In the genomic region with DNA sequence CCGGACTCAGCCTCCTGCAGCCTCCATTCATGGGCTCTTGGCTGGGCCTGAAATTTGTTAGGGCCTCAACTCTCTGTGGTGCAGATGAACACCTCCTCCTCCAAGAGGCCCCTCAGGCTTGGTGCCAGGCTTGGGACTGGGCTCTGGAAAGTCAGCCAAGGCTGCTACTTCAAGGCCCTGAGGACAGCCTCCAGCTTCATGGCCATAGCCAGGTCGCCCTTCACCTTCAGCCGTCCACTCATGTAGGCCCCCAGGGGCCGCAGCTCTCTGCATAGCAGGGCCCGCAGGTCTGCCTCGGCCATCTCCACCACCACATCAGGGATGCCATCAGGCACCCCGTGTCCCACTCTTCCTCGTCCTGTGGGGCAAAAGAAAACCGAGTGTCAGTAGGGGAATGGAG, we compare ENCODE assay signal across 9 cellular contexts. TPM values are rescaled to one million over a fixed set of nuclear protein-coding genes. Genes with fewer than 3 reads are reported as not detected.
DNase-seq lines count a peak whose midpoint lies in the region; ATAC-seq and TF ChIP-seq lines count a peak whose summit lies in the region.
"Had no signal": no experiment of that assay in that cellular context is flagged by ENCODE, and none has a peak within 500 bp of the region (broad histone marks: within the 10 kb centered on the region; RNA-seq: fewer than 3 reads in every experiment).

No MANE protein-coding gene starts in this region.

- H3K9me3 ChIP-seq in hepatocyte (ENCODE audit: low read depth): no peaks in the 10 kb centered on the region
- no peaks in the 10 kb centered on the region for H3K9me3 ChIP-seq in smooth muscle cell (replicated peaks; ENCODE audit: low read depth)

- H3K4me3 ChIP-seq in hepatocyte: no peak overlapping the region
- H3K4me3 ChIP-seq in smooth muscle cell: no peak overlapping the region

- ATAC-seq in activated B cell treated with CpG ODN at 0.5 μM for 24 hours (ENCODE audit: low read depth) (no peak), HG03520 (IDR thresholded peaks at IDR 0.05; ENCODE audit: unreplicated experiment) (no peak)
- ATAC-seq in stimulated activated naive CD8-positive, alpha-beta T cell treated with anti-CD3 and anti-CD28 coated beads, Interleukin-15, amount 100 ng/mL, for 72 hours: no peak

- H2AFZ ChIP-seq in hepatocyte: no peak overlapping the region
- H2AFZ ChIP-seq in smooth muscle cell (ENCODE audit: low read depth): no peak overlapping the region

- H3K79me2 ChIP-seq in hepatocyte (no peaks in the 10 kb centered on the region), smooth muscle cell (ENCODE audit: low read depth) (no peaks in the 10 kb centered on the region)

- intact Hi-C loops in activated B cell treated with CpG ODN at 0.5 μM for 24 hours (cut with micrococcal nuclease): no loop called here

- H3K4me3 Mint-ChIP-seq in HFFc6 (no peak overlapping the region), activated B cell treated with CpG ODN at 0.5 μM for 24 hours (no peak overlapping the region)
- no peak overlapping the region for H3K4me3 Mint-ChIP-seq in stimulated activated naive CD8-positive, alpha-beta T cell treated with anti-CD3 and anti-CD28 coated beads, Interleukin-15, amount 100 ng/mL, for 72 hours

- peak overlapping the region; percentile 98 for H3K27ac ChIP-seq in hepatocyte
- peak overlapping the region; percentile 86 for H3K27ac ChIP-seq in smooth muscle cell (ENCODE audit: low read depth)

- TF ChIP-seq CTCF in HFFc6 (IDR thresholded peaks at IDR 0.05) (no peak), activated B cell treated with CpG ODN at 0.5 μM for 24 hours (IDR thresholded peaks at IDR 0.05) (no peak), hepatocyte (IDR thresholded peaks at IDR 0.05; ENCODE audit: poor library complexity) (no peak), smooth muscle cell (IDR thresholded peaks at IDR 0.05; ENCODE audit: borderline replicate concordance, insufficient read depth, poor library complexity, severe bottlenecking) (no peak)

- H3K27me3 ChIP-seq in hepatocyte: no peaks in the 10 kb centered on the region
- no peaks in the 10 kb centered on the region for H3K27me3 ChIP-seq in smooth muscle cell (ENCODE audit: low read depth)

- no peaks in the 10 kb centered on the region for H3K9me3 Mint-ChIP-seq in HFFc6
- no peaks in the 10 kb centered on the region for H3K9me3 Mint-ChIP-seq in activated B cell treated with CpG ODN at 0.5 μM for 24 hours
- H3K9me3 Mint-ChIP-seq in stimulated activated naive CD8-positive, alpha-beta T cell treated with anti-CD3 and anti-CD28 coated beads, Interleukin-15, amount 100 ng/mL, for 72 hours: no peaks in the 10 kb centered on the region

- H3K4me2 ChIP-seq in hepatocyte: peak overlapping the region; percentile 72
- peak overlapping the region; percentile 81 for H3K4me2 ChIP-seq in smooth muscle cell

- WGBS in hepatocyte (ENCODE audit: low lambda C conversion rate, missing lambda C conversion rate): 95% methylated on average over 9 of the region's 9 CpGs
- 98% methylated on average over 9 of the region's 9 CpGs for WGBS in smooth muscle cell (ENCODE audit: low lambda C conversion rate)

- H3F3A ChIP-seq in smooth muscle cell (ENCODE audit: low read depth): peaks cover 7% of the 10 kb centered on the region

- H3K27me3 Mint-ChIP-seq in HFFc6 (ENCODE audit: insufficient read depth) (peaks cover 1% of the 10 kb centered on the region), activated B cell treated with CpG ODN at 0.5 μM for 24 hours (no peaks in the 10 kb centered on the region)
- H3K27me3 Mint-ChIP-seq in stimulated activated naive CD8-positive, alpha-beta T cell treated with anti-CD3 and anti-CD28 coated beads, Interleukin-15, amount 100 ng/mL, for 72 hours: no peaks in the 10 kb centered on the region

- H3K4me1 Mint-ChIP-seq in HFFc6 (ENCODE audit: low read depth) (peaks cover 78% of the 10 kb centered on the region), activated B cell treated with CpG ODN at 0.5 μM for 24 hours (peaks cover 75% of the 10 kb centered on the region)
- peaks cover 86% of the 10 kb centered on the region for H3K4me1 Mint-ChIP-seq in stimulated activated naive CD8-positive, alpha-beta T cell treated with anti-CD3 and anti-CD28 coated beads, Interleukin-15, amount 100 ng/mL, for 72 hours

- POLR2A ChIA-PET in activated B cell treated with CpG ODN at 0.5 μM for 24 hours (lab: Charles Lee): interaction anchor here (2.5 kb wide), 1 partner anchor 11 kb away, joined by 11 read pairs; the partner anchor contains the start of gene PML

- peak overlapping the region; percentile 97 for H3K27ac Mint-ChIP-seq in HFFc6
- peak overlapping the region; percentile 76 for H3K27ac Mint-ChIP-seq in activated B cell treated with CpG ODN at 0.5 μM for 24 hours
- no peak overlapping the region for H3K27ac Mint-ChIP-seq in stimulated activated naive CD8-positive, alpha-beta T cell treated with anti-CD3 and anti-CD28 coated beads, Interleukin-15, amount 100 ng/mL, for 72 hours

- CTCF ChIA-PET in activated B cell treated with CpG ODN at 0.5 μM for 24 hours (lab: Charles Lee): interaction anchor here (1.5 to 2.4 kb wide), 2 partner anchors 10 kb away, joined by 3 to 10 read pairs; partner anchors contain the start of gene PML

- H3K9me2 ChIP-seq in hepatocyte (replicated peaks; ENCODE audit: insufficient read depth): no peaks in the 10 kb centered on the region

- no peak overlapping the region for H3K9ac ChIP-seq in smooth muscle cell (ENCODE audit: low read depth)

- no peak for DNase-seq in HFFc6
- no peak for DNase-seq in activated B cell treated with CpG ODN at 0.5 μM for 24 hours
- no peak for DNase-seq in hepatocyte (ENCODE audit: low spot score)
- no peak for DNase-seq in smooth muscle cell (lab: John Stamatoyannopoulos, UW; ENCODE audit: unreplicated experiment)
- no peak for DNase-seq in LoVo (ENCODE audit: low spot score)
- DNase-seq in stimulated activated naive CD8-positive, alpha-beta T cell treated with anti-CD3 and anti-CD28 coated beads, Interleukin-15, amount 100 ng/mL, for 72 hours: no peak
- DNase-seq: islet precursor cell; NK-92 treated with Interleukin-12 subunit alpha and Interleukin-12 subunit beta, amount 100 ng/mL, for 24 hours had no signal

- peaks cover 8% of the 10 kb centered on the region; the same call in 1 of the 2 replicates for H3K36me3 Mint-ChIP-seq in HFFc6 (ENCODE audit: low read depth)
- H3K36me3 Mint-ChIP-seq in activated B cell treated with CpG ODN at 0.5 μM for 24 hours (ENCODE audit: low read depth): peaks cover 5% of the 10 kb centered on the region

- H3K36me3 ChIP-seq in hepatocyte (replicated peaks; ENCODE audit: insufficient read depth, low read depth) (no peaks in the 10 kb centered on the region), smooth muscle cell (ENCODE audit: low read depth) (no peaks in the 10 kb centered on the region)

- H4K20me1 ChIP-seq in hepatocyte (ENCODE audit: insufficient read depth, poor library complexity, severe bottlenecking) (no peaks in the 10 kb centered on the region), smooth muscle cell (ENCODE audit: low read depth) (no peaks in the 10 kb centered on the region)

- H3K4me1 ChIP-seq in hepatocyte (ENCODE audit: insufficient read depth) (peaks cover 39% of the 10 kb centered on the region), smooth muscle cell (ENCODE audit: low read depth) (no peaks in the 10 kb centered on the region)

RNA-seq across cellular contexts. Expression of gene STOML1, which starts 8.3 kb away (rescaled TPM):
- total RNA-seq in HFFc6 (2021; fragmentation: NEBNext Ultra II Directional; extraction: Animal tissue kit (Norgen Biotek cat#: 25700)): 10 to 100 TPM; 21.4 to 30.6 (median 24.7) TPM
- total RNA-seq in activated B cell treated with CpG ODN at 0.5 μM for 24 hours (8.9 and 10.6 TPM in 2 replicates), hepatocyte (10.3 and 14.2 TPM in 2 replicates), smooth muscle cell (9.3 and 12.4 TPM in 2 replicates)
- polyA plus RNA-seq in hepatocyte (19.8 and 21.0 TPM in 2 replicates), smooth muscle cell (23.7 and 27.5 TPM in 2 replicates)

RNA-seq across cellular contexts. Expression of gene PML, which starts 10.7 kb away (rescaled TPM):
- total RNA-seq in HFFc6 (2021; fragmentation: NEBNext Ultra II Directional; extraction: Animal tissue kit (Norgen Biotek cat#: 25700)): 10 to 100 TPM; 45.2 to 51.8 (median 47.5) TPM
- total RNA-seq in activated B cell treated with CpG ODN at 0.5 μM for 24 hours (58.1 and 62.4 TPM in 2 replicates), hepatocyte (9.7 and 15.7 TPM in 2 replicates), smooth muscle cell (21.6 and 34.1 TPM in 2 replicates)
- polyA plus RNA-seq in hepatocyte (29.9 and 38.8 TPM in 2 replicates), smooth muscle cell (33.7 and 39.4 TPM in 2 replicates)

RNA-seq across cellular contexts. Expression of gene LOXL1, which starts 57.5 kb away (rescaled TPM):
- total RNA-seq in HFFc6 (2021; fragmentation: NEBNext Ultra II Directional; extraction: Animal tissue kit (Norgen Biotek cat#: 25700)): 100 to 1,000 TPM; 235 to 309 (median 288) TPM
- total RNA-seq in activated B cell treated with CpG ODN at 0.5 μM for 24 hours (0.61 and 1.1 TPM in 2 replicates), hepatocyte (35.6 and 44.5 TPM in 2 replicates), smooth muscle cell (239 and 252 TPM in 2 replicates)
- polyA plus RNA-seq in hepatocyte (96.9 and 136 TPM in 2 replicates), smooth muscle cell (736 and 899 TPM in 2 replicates)

Comparison
In these comparisons a context has a peak if more than half of its experiments do, and no peak if none do; other contexts are left out.
1. H3K27ac Mint-ChIP-seq: peak in HFFc6 (single experiment) and activated B cell treated with CpG ODN at 0.5 μM for 24 hours (single experiment); none in stimulated activated naive CD8-positive, alpha-beta T cell treated with anti-CD3 and anti-CD28 coated beads, Interleukin-15, amount 100 ng/mL, for 72 hours (0 of 2).
2. RNA of gene LOXL1, which starts 57.5 kb away (total RNA-seq): 235 to 309 TPM in HFFc6, 239 to 252 TPM in smooth muscle cell and 35.6 to 44.5 TPM in hepatocyte; 0.61 to 1.1 TPM in activated B cell treated with CpG ODN at 0.5 μM for 24 hours; every median in the first group is over 10 times any median in the second.